In genomic region chr5:116660929-116661328, GRCh38 we compare ENCODE assay signal across 1 cellular context.
TF ChIP-seq lines count a peak whose summit lies in the region.

No MANE protein-coding gene starts in this region.

TF ChIP-seq in H1, 55 proteins besides CTCF, POLR2A, EP300 and RAD21:
- TF ChIP-seq POU5F1 (IDR thresholded peaks at IDR 0.05; ENCODE audit: low read depth, low read length), result no peak
- TF ChIP-seq BCL11A (IDR thresholded peaks at IDR 0.05; ENCODE audit: low read depth in 2 of 2, low read length in 2 of 2), result no peak
- TF ChIP-seq SIRT6 (IDR thresholded peaks at IDR 0.05; ENCODE audit: low read length), result no peak
- TF ChIP-seq TBP (IDR thresholded peaks at IDR 0.05; ENCODE audit: low read depth, low read length), result no peak
- no peak for TF ChIP-seq MAFK (IDR thresholded peaks at IDR 0.05; ENCODE audit: low read depth, low read length)
- no peak for TF ChIP-seq JUN (IDR thresholded peaks at IDR 0.05; ENCODE audit: low read depth, low read length)
- TF ChIP-seq SIX5 (IDR thresholded peaks at IDR 0.05; ENCODE audit: low read depth, low read length), result no peak
- TF ChIP-seq KDM5A (IDR thresholded peaks at IDR 0.05; ENCODE audit: low read length), result no peak
- no peak for TF ChIP-seq CEBPB (IDR thresholded peaks at IDR 0.05; ENCODE audit: low read depth, low read length)
- TF ChIP-seq HDAC6 (IDR thresholded peaks at IDR 0.05; ENCODE audit: low read depth, low read length), result no peak
- TF ChIP-seq RBBP5 (IDR thresholded peaks at IDR 0.05; ENCODE audit: borderline replicate concordance, low read depth, low read length), result no peak
- TF ChIP-seq ATF3 (IDR thresholded peaks at IDR 0.05; ENCODE audit: insufficient read depth, low read depth, low read length), result no peak
- TF ChIP-seq ZNF274 (IDR thresholded peaks at IDR 0.05; ENCODE audit: borderline replicate concordance, extremely low read depth, low read length), result no peak
- TF ChIP-seq TEAD4 (IDR thresholded peaks at IDR 0.05; ENCODE audit: low read depth, low read length), result no peak
- TF ChIP-seq USF2 (IDR thresholded peaks at IDR 0.05; ENCODE audit: low read length), result no peak
- TF ChIP-seq CHD1 (IDR thresholded peaks at IDR 0.05; ENCODE audit: low read depth, low read length), result no peak
- no peak for TF ChIP-seq CHD2 (IDR thresholded peaks at IDR 0.05; ENCODE audit: low read length)
- TF ChIP-seq SIN3A (conservative IDR thresholded peaks at IDR 0.05 in 1 of 2, IDR thresholded peaks at IDR 0.05 in 1 of 2; ENCODE audit: low read depth in 1 of 2, low read length in 2 of 2), result no peak
- no peak for TF ChIP-seq BACH1 (IDR thresholded peaks at IDR 0.05; ENCODE audit: low read length)
